24 cellular contexts compared by ENCODE assay signal in the genomic region with DNA sequence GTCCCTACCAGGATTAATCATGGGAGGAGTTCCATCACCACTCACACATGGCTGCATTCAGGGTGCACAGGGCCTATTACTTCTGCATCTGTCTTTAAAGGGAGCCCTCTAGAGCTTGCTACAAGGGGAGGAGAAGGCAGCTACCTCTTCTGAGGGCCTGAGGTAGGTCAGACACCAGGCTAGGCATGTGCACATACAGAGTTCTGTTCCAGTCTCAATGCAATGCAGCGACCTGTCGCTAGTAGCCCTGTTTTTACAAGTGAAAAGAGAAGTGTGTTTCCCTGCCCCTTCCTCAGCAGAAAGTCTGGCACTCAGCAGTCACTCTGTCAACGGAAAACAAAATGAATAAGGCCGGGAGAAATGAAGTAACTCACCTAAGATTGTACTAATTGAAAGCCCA.
"Had no signal": no experiment of that assay in that cellular context is flagged by ENCODE, and none has a peak within 500 bp of the region (broad histone marks: within the 10 kb centered on the region; RNA-seq: fewer than 3 reads in every experiment).

No MANE protein-coding gene starts in this region.

- H3K27ac ChIP-seq: adrenal gland, breast epithelium, PC-9, WERI-Rb-1 had no signal

- H3K4me3 ChIP-seq: adrenal gland, breast epithelium, PC-9 had no signal

- H3K9me3 ChIP-seq: adrenal gland, breast epithelium had no signal

- H3K27ac Mint-ChIP-seq: activated CD8-positive, alpha-beta T cell treated with anti-CD3 and anti-CD28 coated beads for 36 hours; activated naive CD8-positive, alpha-beta T cell treated with anti-CD3 and anti-CD28 coated beads, Interleukin-2, amount 10 ng/mL, durations not matched to agents 7 days and 5 days; activated T-cell treated with anti-CD3 and anti-CD28 coated beads, Interleukin-2, amount 50 U/mL, for 72 hours; activated T-helper 2 cell treated with anti-CD3 and anti-CD28 coated beads, Interferon-gamma antibody, Interleukin-2, Interleukin-4, amounts not matched to agents 10 μg/mL and 5 μg/mL and 100 μg/mL, durations not matched to agents 14 hours and 24 hours and 36 hours; T-helper 17 cell had no signal

- H3K4me1 ChIP-seq: adrenal gland, breast epithelium had no signal

- H3K27me3 ChIP-seq: adrenal gland, breast epithelium had no signal

- H3K4me2 ChIP-seq: PC-9 had no signal

- DNase-seq: activated CD4-positive, alpha-beta T cell treated with anti-CD3 and anti-CD28 coated beads for 4 hours; activated CD8-positive, alpha-beta memory T cell treated with anti-CD3 and anti-CD28 coated beads, Interleukin-2, amount 50 U/mL, for 4 hours; activated CD8-positive, alpha-beta T cell treated with anti-CD3 and anti-CD28 coated beads for 36 hours; activated naive CD4-positive, alpha-beta T cell treated with anti-CD3 and anti-CD28 coated beads, Interleukin-2, amount 50 U/mL, for 16 hours; activated naive CD8-positive, alpha-beta T cell treated with anti-CD3 and anti-CD28 coated beads, Interleukin-2, amount 10 ng/mL, durations not matched to agents 7 days and 5 days; activated T-cell treated with anti-CD3 and anti-CD28 coated beads, Interleukin-2, amount 50 U/mL, for 72 hours; adrenal gland; aorta; caudate nucleus; Kasumi-1; KBM-7; NCI-H1105 treated with DMSO at 0.1 percent for 48 hours; NCI-H1436 treated with DMSO at 0.1 percent for 48 hours; NCI-H187 treated with DMSO at 0.1 percent for 48 hours; NCI-H2081 treated with DMSO at 0.1 percent for 48 hours; NCI-H2227 treated with DMSO at 0.1 percent for 48 hours; NCI-H526; PC-9; SIG-M5; T-helper 17 cell; T-helper 9 cell; WERI-Rb-1 had no signal

- H2AFZ ChIP-seq: PC-9 had no signal

- H3K4me3 Mint-ChIP-seq: activated CD8-positive, alpha-beta T cell treated with anti-CD3 and anti-CD28 coated beads for 36 hours; activated naive CD8-positive, alpha-beta T cell treated with anti-CD3 and anti-CD28 coated beads, Interleukin-2, amount 10 ng/mL, durations not matched to agents 7 days and 5 days; activated T-cell treated with anti-CD3 and anti-CD28 coated beads, Interleukin-2, amount 50 U/mL, for 72 hours; T-helper 17 cell had no signal

- H3K4me1 Mint-ChIP-seq: activated naive CD8-positive, alpha-beta T cell treated with anti-CD3 and anti-CD28 coated beads, Interleukin-2, amount 10 ng/mL, durations not matched to agents 7 days and 5 days; T-helper 17 cell had no signal

- H3K36me3 Mint-ChIP-seq: activated naive CD8-positive, alpha-beta T cell treated with anti-CD3 and anti-CD28 coated beads, Interleukin-2, amount 10 ng/mL, durations not matched to agents 7 days and 5 days had no signal

- H3K36me3 ChIP-seq: adrenal gland, breast epithelium, WERI-Rb-1 had no signal

- H3K27me3 Mint-ChIP-seq: activated CD8-positive, alpha-beta T cell treated with anti-CD3 and anti-CD28 coated beads for 36 hours; activated naive CD8-positive, alpha-beta T cell treated with anti-CD3 and anti-CD28 coated beads, Interleukin-2, amount 10 ng/mL, durations not matched to agents 7 days and 5 days; T-helper 17 cell had no signal
